Comparison of ENCODE assay signal across 2 cellular contexts in genomic region chr3:184351511-184352148, GRCh38.
TF ChIP-seq lines count a peak whose summit lies in the region.

No MANE protein-coding gene starts in this region.

TF ChIP-seq in GM23338, 12 proteins besides CTCF, POLR2A, EP300 and RAD21:
- TF ChIP-seq ZNF462 (CRISPR knock-in tag; IDR thresholded peaks at IDR 0.05): no peak
- no peak for TF ChIP-seq ZNF331 (CRISPR knock-in tag; IDR thresholded peaks at IDR 0.05; ENCODE audit: low read depth)
- no peak for TF ChIP-seq JUNB (IDR thresholded peaks at IDR 0.05; ENCODE audit: unreplicated experiment)
- TF ChIP-seq REST (IDR thresholded peaks at IDR 0.05; ENCODE audit: unreplicated experiment): no peak
- no peak for TF ChIP-seq EZH2phosphoT487 (IDR thresholded peaks at IDR 0.05; ENCODE audit: unreplicated experiment)
- TF ChIP-seq NANOG (IDR thresholded peaks at IDR 0.05; ENCODE audit: borderline replicate concordance): no peak
- no peak for TF ChIP-seq ETS1 (IDR thresholded peaks at IDR 0.05)

TF ChIP-seq in HepG2, 621 proteins besides CTCF, POLR2A, EP300 and RAD21:
- peak; percentile 65 for TF ChIP-seq ZBTB33 (CRISPR knock-in tag; IDR thresholded peaks at IDR 0.05)
- no peak for TF ChIP-seq TBL1XR1 (IDR thresholded peaks at IDR 0.05; ENCODE audit: borderline replicate concordance, low read length, partially characterized antibody)
- TF ChIP-seq ZBTB38 (CRISPR knock-in tag; IDR thresholded peaks at IDR 0.05): peak; percentile 73
- no peak for TF ChIP-seq POGK (CRISPR knock-in tag; conservative IDR thresholded peaks at IDR 0.05)
- TF ChIP-seq ZNF687 (CRISPR knock-in tag; IDR thresholded peaks at IDR 0.05): peak; percentile 51
- TF ChIP-seq ARNTL (CRISPR knock-in tag; IDR thresholded peaks at IDR 0.05): no peak
- TF ChIP-seq IKZF1 (IDR thresholded peaks at IDR 0.05): no peak
- peak; percentile 15; the same call in 1 of the 2 replicates for TF ChIP-seq ZFP91 (CRISPR knock-in tag; IDR thresholded peaks at IDR 0.05; ENCODE audit: borderline replicate concordance)
- TF ChIP-seq MXD4 (CRISPR knock-in tag; IDR thresholded peaks at IDR 0.05): no peak
- TF ChIP-seq ZNF709 (CRISPR knock-in tag; IDR thresholded peaks at IDR 0.05): no peak
